ENCODE assay signal across 8 cellular contexts in genomic region chr9:137619240-137620090, GRCh38. TPM values are rescaled to one million over a fixed set of nuclear protein-coding genes. Genes with fewer than 3 reads are reported as not detected.
DNase-seq lines count a peak whose midpoint lies in the region; ATAC-seq, FAIRE-seq and TF ChIP-seq lines count a peak whose summit lies in the region.

No MANE protein-coding gene starts in this region.

- CTCF ChIA-PET in AG04449 (lab: Yijun Ruan, JAX) (interaction anchor here (0.8 to 1.2 kb wide), 6 partner anchors 17 to 71 kb away, joined by 3 to 4 read pairs (median 3); no protein-coding TSS in a partner anchor), HepG2 (lab: Yijun Ruan, JAX; ENCODE audit: low intra/inter-chr PET ratio, low total read pairs) (no interaction called here)

- no peak for TF ChIP-seq RAD21 in HepG2 (CRISPR knock-in tag; IDR thresholded peaks at IDR 0.05)

- TF ChIP-seq POLR2A in HepG2 (IDR thresholded peaks at IDR 0.05; ENCODE audit: insufficient read depth in 1 of 2, low read depth in 2 of 2, low read length in 2 of 2): no peak; a peak in 1 of 4 replicates

- H2AFZ ChIP-seq in HepG2 (ENCODE audit: low read length): no peak overlapping the region

- POLR2A ChIA-PET in AG04449 (lab: Yijun Ruan, JAX): interaction anchor here (1.1 to 1.6 kb wide), 3 partner anchors 14 to 67 kb away, joined by 3 to 7 read pairs (median 4); partner anchors contain the start of gene ARRDC1
- POLR2A ChIA-PET in HepG2 (lab: Yijun Ruan, JAX): interaction anchor here (1.1 to 2.3 kb wide), 6 partner anchors 8 to 45 kb away, joined by 3 to 25 read pairs (median 5); partner anchors contain the start of genes ARRDC1 and ZMYND19

- H3K9me3 ChIP-seq in HepG2 (ENCODE audit: low read length): no peaks in the 10 kb centered on the region

- H3K4me3 ChIP-seq in AG04449 (ENCODE audit: low read depth, low read length) (peak overlapping the region; percentile 78), GM12875 (ENCODE audit: low read depth, low read length) (peak overlapping the region; percentile 77), HepG2 (replicated peaks in 1 of 3; ENCODE audit: insufficient read depth in 1 of 3, low read depth in 2 of 3, low read length in 3 of 3) (peak overlapping the region; percentile 71 to 90 (median 83))

- H3K79me2 ChIP-seq in HepG2 (ENCODE audit: insufficient read depth, low read length): peaks cover 62% of the 10 kb centered on the region

- H3K36me3 ChIP-seq in HepG2 (replicated peaks in 1 of 2; ENCODE audit: control insufficient read depth in 1 of 2, insufficient read depth in 2 of 2, low read length in 2 of 2): peaks cover 3 to 12% of the 10 kb centered on the region in 2 experiments; a peak in 3 of 5 replicates

- in situ Hi-C loops in SK-MEL-5 (cut with HindIII; ENCODE audit: low pct_unique_long_range_greater_than_20kb, low sequenced_read_pairs) (no loop called here), HepG2 (cut with HindIII; ENCODE audit: extremely low pct_ligation_motif_present, low pct_unique_long_range_greater_than_20kb) (no loop called here)

- BruUV-seq in HepG2 (replicated peaks; lab: Mats Ljungman, UMichigan): no TSS peak

- no peak for FAIRE-seq in HepG2 (lab: Jason Lieb, UNC)

- peak overlapping the region; percentile 86 for H3K9ac ChIP-seq in HepG2 (ENCODE audit: insufficient read depth, low read depth, low read length)

- TF ChIP-seq EP300 in HepG2 (IDR thresholded peaks at IDR 0.05; ENCODE audit: low read depth in 2 of 2, low read length in 2 of 2) (no peak), HepG2 (CRISPR knock-in tag; IDR thresholded peaks at IDR 0.05; ENCODE audit: borderline replicate concordance) (no peak)

- H3K4me2 ChIP-seq in HepG2 (ENCODE audit: low read depth, low read length): peak overlapping the region; percentile 76

- TF ChIP-seq CTCF in AG04449 (IDR thresholded peaks at IDR 0.05; ENCODE audit: insufficient read depth, low read length, missing control alignments) (no peak), GM12875 (IDR thresholded peaks at IDR 0.05; ENCODE audit: borderline replicate concordance, insufficient read depth, low read depth, low read length) (no peak), HepG2 (CRISPR knock-in tag; IDR thresholded peaks at IDR 0.05) (no peak)

- H4K20me1 ChIP-seq in HepG2 (ENCODE audit: insufficient read depth, low read length): peaks cover 14% of the 10 kb centered on the region

- DNase-seq in AG04449 (ENCODE audit: low read depth, low spot score): no peak
- peak; percentile 44 for DNase-seq in SK-MEL-5 (ENCODE audit: low read depth, low spot score)
- peak; percentile 32 for DNase-seq in cerebellar cortex (ENCODE audit: low spot score)
- no peak for DNase-seq in HepG2 (ENCODE audit: low spot score)
- DNase-seq in superior temporal gyrus (ENCODE audit: extremely low spot score): peak; percentile 36
- no peak for DNase-seq in NCI-H446 treated with DMSO at 0.1 percent for 48 hours (lab: John Stamatoyannopoulos, UW)

- no peaks in the 10 kb centered on the region; a peak in 1 of 5 replicates for H3K27me3 ChIP-seq in HepG2 (ENCODE audit: control insufficient read depth in 1 of 2, insufficient read depth in 2 of 2, low read length in 2 of 2)

- intact Hi-C loops in HepG2 (cut with micrococcal nuclease; ENCODE audit: unreplicated experiment): loop anchor here (5.0 kb wide), 1 partner anchor 43 kb away; no protein-coding TSS in a partner anchor

- peak overlapping the region; percentile 76 for H3K27ac ChIP-seq in HepG2 (ENCODE audit: extremely low read length, insufficient read depth, low read length)

- peak; percentile 32 for ATAC-seq in HG02981 (IDR thresholded peaks at IDR 0.05; ENCODE audit: unreplicated experiment)
- peak; percentile 5; the same call in 1 of the 3 replicates for ATAC-seq in HepG2

- under 1% methylated on average over 27 of the region's 58 CpGs for WGBS in HepG2 (ENCODE audit: low lambda C conversion rate)

- peaks cover 38% of the 10 kb centered on the region for H3K4me1 ChIP-seq in HepG2 (ENCODE audit: insufficient read depth, low read length)

RNA-seq across cellular contexts. Expression of gene EHMT1, which starts 0.7 kb away (rescaled TPM):
- 18.5 and 24.3 TPM in 2 replicates for total RNA-seq in SK-MEL-5 (2014; rRNA removed; shearing (Covaris generic))
- 56.0 and 60.9 TPM in 2 replicates for polyA plus RNA-seq in SK-MEL-5 (2015; cell fraction: cytosol; rRNA removed)
- polyA plus RNA-seq in SK-MEL-5 (2015; cell fraction: nucleus; rRNA removed): 99.5 and 114 TPM in 2 replicates
- total RNA-seq in HepG2 (2016; rRNA removed; fragmentation: Illumina TruSeq; extraction: Trizol): 19.2 and 23.0 TPM in 2 replicates
- total RNA-seq in HepG2 (2016; cell fraction: cytosol; rRNA removed; fragmentation: Illumina TruSeq; extraction: Trizol; ENCODE audit: low read depth): 32.6 and 34.0 TPM in 2 replicates
- total RNA-seq in HepG2 (2016; cell fraction: insoluble cytoplasmic fraction; rRNA removed; fragmentation: Illumina TruSeq; extraction: Trizol): 15.2 and 25.2 TPM in 2 replicates
- total RNA-seq in HepG2 (2016; cell fraction: membrane; rRNA removed; fragmentation: Illumina TruSeq; extraction: Trizol): 17.9 and 21.2 TPM in 2 replicates
- 21.3 and 28.8 TPM in 2 replicates for total RNA-seq in HepG2 (2016; cell fraction: nucleus; rRNA removed; fragmentation: Illumina TruSeq; extraction: Trizol)
- polyA plus RNA-seq in HepG2 (2011; rRNA removed): 27.1 and 32.7 TPM in 2 replicates
- polyA plus RNA-seq in HepG2 (2011; cell fraction: cytosol; rRNA removed): 15.3 and 21.9 TPM in 2 replicates
- 115 and 134 TPM in 2 replicates for polyA plus RNA-seq in HepG2 (2011; cell fraction: nucleus; rRNA removed)
- polyA plus RNA-seq in HepG2 (2012): 23.7 and 24.3 TPM in 2 replicates
- polyA plus RNA-seq in HepG2 (2016; cell fraction: cytosol; fragmentation: Illumina TruSeq; extraction: Trizol; ENCODE audit: low read depth): 2.4 TPM in 2 replicates
- polyA plus RNA-seq in HepG2 (2016; cell fraction: insoluble cytoplasmic fraction; fragmentation: Illumina TruSeq; extraction: Trizol; ENCODE audit: low read depth): 15.9 and 22.8 TPM in 2 replicates
- 6.3 and 6.9 TPM in 2 replicates for polyA plus RNA-seq in HepG2 (2016; cell fraction: membrane; fragmentation: Illumina TruSeq; extraction: Trizol; ENCODE audit: low read depth)
- 70.5 and 71.6 TPM in 2 replicates for polyA plus RNA-seq in HepG2 (2016; cell fraction: nucleus; fragmentation: Illumina TruSeq; extraction: Trizol; ENCODE audit: insufficient read depth, low read depth)
- polyA minus RNA-seq in HepG2 (2011; rRNA and poly(A)+ RNA removed; ENCODE audit: low replicate concordance): 74.8 and 208 TPM in 2 replicates
- 20.1 and 23.4 TPM in 2 replicates for polyA minus RNA-seq in HepG2 (2011; cell fraction: cytosol; rRNA and poly(A)+ RNA removed)
- polyA minus RNA-seq in HepG2 (2011; cell fraction: nucleus; rRNA and poly(A)+ RNA removed): 41.9 and 46.2 TPM in 2 replicates

RNA-seq across cellular contexts. Expression of gene ARRDC1, which starts 14.0 kb away (rescaled TPM):
- total RNA-seq in SK-MEL-5 (2014; rRNA removed; shearing (Covaris generic)): 24.4 and 28.2 TPM in 2 replicates
- 27.9 and 30.8 TPM in 2 replicates for polyA plus RNA-seq in SK-MEL-5 (2015; cell fraction: cytosol; rRNA removed)
- 199 and 232 TPM in 2 replicates for polyA plus RNA-seq in SK-MEL-5 (2015; cell fraction: nucleus; rRNA removed)
- 13.4 and 21.7 TPM in 2 replicates for total RNA-seq in HepG2 (2016; rRNA removed; fragmentation: Illumina TruSeq; extraction: Trizol)
- total RNA-seq in HepG2 (2016; cell fraction: cytosol; rRNA removed; fragmentation: Illumina TruSeq; extraction: Trizol; ENCODE audit: low read depth): 8.4 and 10.0 TPM in 2 replicates
- total RNA-seq in HepG2 (2016; cell fraction: insoluble cytoplasmic fraction; rRNA removed; fragmentation: Illumina TruSeq; extraction: Trizol): 12.6 and 23.4 TPM in 2 replicates
- total RNA-seq in HepG2 (2016; cell fraction: membrane; rRNA removed; fragmentation: Illumina TruSeq; extraction: Trizol): 8.5 and 10.9 TPM in 2 replicates
- 14.0 and 15.0 TPM in 2 replicates for total RNA-seq in HepG2 (2016; cell fraction: nucleus; rRNA removed; fragmentation: Illumina TruSeq; extraction: Trizol)
- 44.4 and 50.9 TPM in 2 replicates for polyA plus RNA-seq in HepG2 (2011; rRNA removed)
- polyA plus RNA-seq in HepG2 (2011; cell fraction: cytosol; rRNA removed): 23.8 and 38.3 TPM in 2 replicates
- 240 and 305 TPM in 2 replicates for polyA plus RNA-seq in HepG2 (2011; cell fraction: nucleus; rRNA removed)
- 16.2 and 19.0 TPM in 2 replicates for polyA plus RNA-seq in HepG2 (2012)
- 5.5 and 7.1 TPM in 2 replicates for polyA plus RNA-seq in HepG2 (2016; cell fraction: cytosol; fragmentation: Illumina TruSeq; extraction: Trizol; ENCODE audit: low read depth)
- 13.7 and 16.1 TPM in 2 replicates for polyA plus RNA-seq in HepG2 (2016; cell fraction: insoluble cytoplasmic fraction; fragmentation: Illumina TruSeq; extraction: Trizol; ENCODE audit: low read depth)
- polyA plus RNA-seq in HepG2 (2016; cell fraction: membrane; fragmentation: Illumina TruSeq; extraction: Trizol; ENCODE audit: low read depth): 6.1 and 7.5 TPM in 2 replicates
- 53.7 and 57.4 TPM in 2 replicates for polyA plus RNA-seq in HepG2 (2016; cell fraction: nucleus; fragmentation: Illumina TruSeq; extraction: Trizol; ENCODE audit: insufficient read depth, low read depth)
- 48.5 and 187 TPM in 2 replicates for polyA minus RNA-seq in HepG2 (2011; rRNA and poly(A)+ RNA removed; ENCODE audit: low replicate concordance)
- 10.7 and 12.0 TPM in 2 replicates for polyA minus RNA-seq in HepG2 (2011; cell fraction: cytosol; rRNA and poly(A)+ RNA removed)
- 32.6 and 32.9 TPM in 2 replicates for polyA minus RNA-seq in HepG2 (2011; cell fraction: nucleus; rRNA and poly(A)+ RNA removed)

RNA-seq across cellular contexts. Expression of gene ZMYND19, which starts 29.2 kb away (rescaled TPM):
- total RNA-seq in SK-MEL-5 (2014; rRNA removed; shearing (Covaris generic)): 28.3 and 31.6 TPM in 2 replicates
- 35.8 and 38.5 TPM in 2 replicates for polyA plus RNA-seq in SK-MEL-5 (2015; cell fraction: cytosol; rRNA removed)
- 91.2 and 117 TPM in 2 replicates for polyA plus RNA-seq in SK-MEL-5 (2015; cell fraction: nucleus; rRNA removed)
- 29.6 and 38.7 TPM in 2 replicates for total RNA-seq in HepG2 (2016; rRNA removed; fragmentation: Illumina TruSeq; extraction: Trizol)
- total RNA-seq in HepG2 (2016; cell fraction: cytosol; rRNA removed; fragmentation: Illumina TruSeq; extraction: Trizol; ENCODE audit: low read depth): 103 and 108 TPM in 2 replicates
- 26.0 and 40.1 TPM in 2 replicates for total RNA-seq in HepG2 (2016; cell fraction: insoluble cytoplasmic fraction; rRNA removed; fragmentation: Illumina TruSeq; extraction: Trizol)
- total RNA-seq in HepG2 (2016; cell fraction: membrane; rRNA removed; fragmentation: Illumina TruSeq; extraction: Trizol): 93.6 and 97.4 TPM in 2 replicates
- 26.3 and 30.8 TPM in 2 replicates for total RNA-seq in HepG2 (2016; cell fraction: nucleus; rRNA removed; fragmentation: Illumina TruSeq; extraction: Trizol)
- 21.3 and 21.8 TPM in 2 replicates for polyA plus RNA-seq in HepG2 (2011; rRNA removed)
- 19.1 and 23.2 TPM in 2 replicates for polyA plus RNA-seq in HepG2 (2011; cell fraction: cytosol; rRNA removed)
- 46.9 and 49.7 TPM in 2 replicates for polyA plus RNA-seq in HepG2 (2011; cell fraction: nucleus; rRNA removed)
- 16.9 and 18.6 TPM in 2 replicates for polyA plus RNA-seq in HepG2 (2012)
- polyA plus RNA-seq in HepG2 (2016; cell fraction: cytosol; fragmentation: Illumina TruSeq; extraction: Trizol; ENCODE audit: low read depth): 80.6 TPM in 2 replicates
- polyA plus RNA-seq in HepG2 (2016; cell fraction: insoluble cytoplasmic fraction; fragmentation: Illumina TruSeq; extraction: Trizol; ENCODE audit: low read depth): 32.1 and 34.5 TPM in 2 replicates
- polyA plus RNA-seq in HepG2 (2016; cell fraction: membrane; fragmentation: Illumina TruSeq; extraction: Trizol; ENCODE audit: low read depth): 89.7 and 93.0 TPM in 2 replicates
- polyA plus RNA-seq in HepG2 (2016; cell fraction: nucleus; fragmentation: Illumina TruSeq; extraction: Trizol; ENCODE audit: insufficient read depth, low read depth): 60.9 and 67.4 TPM in 2 replicates
- 9.8 and 59.1 TPM in 2 replicates for polyA minus RNA-seq in HepG2 (2011; rRNA and poly(A)+ RNA removed; ENCODE audit: low replicate concordance)
- 6.4 and 6.5 TPM in 2 replicates for polyA minus RNA-seq in HepG2 (2011; cell fraction: cytosol; rRNA and poly(A)+ RNA removed)
- polyA minus RNA-seq in HepG2 (2011; cell fraction: nucleus; rRNA and poly(A)+ RNA removed): 13.0 and 13.1 TPM in 2 replicates

RNA-seq across cellular contexts. Expression of gene DPH7, which starts 40.7 kb away (rescaled TPM):
- 23.8 and 25.2 TPM in 2 replicates for total RNA-seq in SK-MEL-5 (2014; rRNA removed; shearing (Covaris generic))
- polyA plus RNA-seq in SK-MEL-5 (2015; cell fraction: cytosol; rRNA removed): 25.5 and 28.8 TPM in 2 replicates
- polyA plus RNA-seq in SK-MEL-5 (2015; cell fraction: nucleus; rRNA removed): 341 and 359 TPM in 2 replicates
- total RNA-seq in HepG2 (2016; rRNA removed; fragmentation: Illumina TruSeq; extraction: Trizol): 22.6 and 31.6 TPM in 2 replicates
- 23.7 and 28.0 TPM in 2 replicates for total RNA-seq in HepG2 (2016; cell fraction: cytosol; rRNA removed; fragmentation: Illumina TruSeq; extraction: Trizol; ENCODE audit: low read depth)
- total RNA-seq in HepG2 (2016; cell fraction: insoluble cytoplasmic fraction; rRNA removed; fragmentation: Illumina TruSeq; extraction: Trizol): 21.4 and 31.8 TPM in 2 replicates
- 27.7 and 31.4 TPM in 2 replicates for total RNA-seq in HepG2 (2016; cell fraction: membrane; rRNA removed; fragmentation: Illumina TruSeq; extraction: Trizol)
- 34.5 and 40.2 TPM in 2 replicates for total RNA-seq in HepG2 (2016; cell fraction: nucleus; rRNA removed; fragmentation: Illumina TruSeq; extraction: Trizol)
- 27.6 and 36.9 TPM in 2 replicates for polyA plus RNA-seq in HepG2 (2011; rRNA removed)
- polyA plus RNA-seq in HepG2 (2011; cell fraction: cytosol; rRNA removed): 15.3 and 20.0 TPM in 2 replicates
- 128 and 151 TPM in 2 replicates for polyA plus RNA-seq in HepG2 (2011; cell fraction: nucleus; rRNA removed)
- polyA plus RNA-seq in HepG2 (2012): 15.1 and 23.7 TPM in 2 replicates
- polyA plus RNA-seq in HepG2 (2016; cell fraction: cytosol; fragmentation: Illumina TruSeq; extraction: Trizol; ENCODE audit: low read depth): 12.4 and 19.6 TPM in 2 replicates
- 16.4 and 19.1 TPM in 2 replicates for polyA plus RNA-seq in HepG2 (2016; cell fraction: insoluble cytoplasmic fraction; fragmentation: Illumina TruSeq; extraction: Trizol; ENCODE audit: low read depth)
- 18.6 and 24.9 TPM in 2 replicates for polyA plus RNA-seq in HepG2 (2016; cell fraction: membrane; fragmentation: Illumina TruSeq; extraction: Trizol; ENCODE audit: low read depth)
- polyA plus RNA-seq in HepG2 (2016; cell fraction: nucleus; fragmentation: Illumina TruSeq; extraction: Trizol; ENCODE audit: insufficient read depth, low read depth): 78.6 and 82.4 TPM in 2 replicates
- 13.7 and 46.0 TPM in 2 replicates for polyA minus RNA-seq in HepG2 (2011; rRNA and poly(A)+ RNA removed; ENCODE audit: low replicate concordance)
- 4.0 and 7.5 TPM in 2 replicates for polyA minus RNA-seq in HepG2 (2011; cell fraction: cytosol; rRNA and poly(A)+ RNA removed)
- polyA minus RNA-seq in HepG2 (2011; cell fraction: nucleus; rRNA and poly(A)+ RNA removed): 27.8 and 33.3 TPM in 2 replicates

Comparison
In these comparisons a context has a peak if more than half of its experiments do, and no peak if none do; other contexts are left out.
1. DNase-seq: peak in SK-MEL-5 (single experiment), cerebellar cortex (single experiment) and superior temporal gyrus (single experiment); none in AG04449 (single experiment), HepG2 (single experiment) and NCI-H446 treated with DMSO at 0.1 percent for 48 hours (single experiment).
2. Peak in every context shown above with its lines, with median percentiles within 50 percentile points of each other: H3K4me3 ChIP-seq.